8 cellular contexts compared by ENCODE assay signal in genomic region chr5:52801329-52801728, GRCh38. TPM values are rescaled to one million over a fixed set of nuclear protein-coding genes. Genes with fewer than 3 reads are reported as not detected.
A peak's percentile ranks its signal among the peaks of the same experiment; 100 is the strongest.
DNase-seq lines count a peak whose midpoint lies in the region; ATAC-seq, FAIRE-seq and TF ChIP-seq lines count a peak whose summit lies in the region.

No MANE protein-coding gene starts in this region.

- WGBS in K562 (ENCODE audit: insufficient coverage, low coverage, missing lambda C conversion rate): 2% methylated on average over 8 of the region's 8 CpGs
- 5% methylated on average over 8 of the region's 8 CpGs for WGBS in HepG2 (ENCODE audit: low lambda C conversion rate)

- BruUV-seq in K562 (replicated peaks; lab: Mats Ljungman, UMichigan) (no TSS peak), HepG2 (replicated peaks; lab: Mats Ljungman, UMichigan) (no TSS peak)

- H4K20me1 ChIP-seq in K562 (replicated peaks; ENCODE audit: control insufficient read depth, insufficient read depth, low read length) (peaks cover 16% of the 10 kb centered on the region), HepG2 (ENCODE audit: insufficient read depth, low read length) (peaks cover 37% of the 10 kb centered on the region)

- peaks cover 0 to 10% of the 10 kb centered on the region in 2 experiments; a peak in 4 of 5 replicates for H3K4me1 ChIP-seq in K562 (replicated peaks in 1 of 2; ENCODE audit: control insufficient read depth in 2 of 2, insufficient read depth in 2 of 2, low read length in 2 of 2)
- H3K4me1 ChIP-seq in HepG2 (ENCODE audit: insufficient read depth, low read length): peaks cover 66% of the 10 kb centered on the region
- H3K4me1 ChIP-seq in tibial artery: peaks cover 0 to 80% (median 22%) of the 10 kb centered on the region in 4 donors

- H3K9me3 ChIP-seq in K562 (replicated peaks; ENCODE audit: control insufficient read depth, insufficient read depth, low read depth, low read length) (no peaks in the 10 kb centered on the region), HepG2 (ENCODE audit: low read length) (no peaks in the 10 kb centered on the region), tibial artery (no peaks in the 10 kb centered on the region)

- H3K79me2 ChIP-seq in K562 (ENCODE audit: control insufficient read depth, insufficient read depth, low read length): peaks cover 58% of the 10 kb centered on the region
- peaks cover 97% of the 10 kb centered on the region for H3K79me2 ChIP-seq in HepG2 (ENCODE audit: insufficient read depth, low read length)

- TF ChIP-seq RAD21 in K562 (CRISPR knock-in tag; conservative IDR thresholded peaks at IDR 0.05 in 1 of 2, IDR thresholded peaks at IDR 0.05 in 1 of 2) (no peak), HepG2 (CRISPR knock-in tag; IDR thresholded peaks at IDR 0.05) (no peak)

- H3K4me2 ChIP-seq in K562 (ENCODE audit: insufficient read depth, low read length) (peak overlapping the region; percentile 99), HepG2 (ENCODE audit: low read depth, low read length) (peak overlapping the region; percentile 94)

- TF ChIP-seq EP300 in K562 (IDR thresholded peaks at IDR 0.05; ENCODE audit: low read length): no peak
- TF ChIP-seq EP300 in HepG2 (IDR thresholded peaks at IDR 0.05; ENCODE audit: low read depth in 2 of 2, low read length in 2 of 2): no peak
- no peak for TF ChIP-seq EP300 in HepG2 (CRISPR knock-in tag; IDR thresholded peaks at IDR 0.05; ENCODE audit: borderline replicate concordance)

- ATAC-seq in K562 (peak; percentile 51), HepG2 (peak; percentile 28), left lobe of liver (no peak), omental fat pad (ENCODE audit: low FRiP score) (no peak)

- TF ChIP-seq CTCF in K562 (IDR thresholded peaks at IDR 0.05 in 2 of 3, conservative IDR thresholded peaks at IDR 0.05 in 1 of 3; ENCODE audit: insufficient read depth in 2 of 3, low read depth in 1 of 3, low read length in 3 of 3): no peak
- no peak for TF ChIP-seq CTCF in HepG2 (CRISPR knock-in tag; IDR thresholded peaks at IDR 0.05)
- TF ChIP-seq CTCF in tibial artery (IDR thresholded peaks at IDR 0.05): no peak
- TF ChIP-seq CTCF in omental fat pad (IDR thresholded peaks at IDR 0.05): no peak

- FAIRE-seq in K562 (lab: Jason Lieb, UNC) (peak; percentile 58), HepG2 (lab: Jason Lieb, UNC) (no peak)

- DNase-seq in COLO668 (lab: John Stamatoyannopoulos, UW; ENCODE audit: unreplicated experiment) (peak; percentile 3), LHCN-M2 (ENCODE audit: low read depth) (peak; percentile 37), K562 (ENCODE audit: extremely low read depth in 1 of 4, low spot score in 3 of 4) (peak in 2 of 4 experiments; percentile 11 to 42), HepG2 (ENCODE audit: low spot score) (no peak), tibial artery (no peak), left lobe of liver (ENCODE audit: low spot score) (no peak), omental fat pad (ENCODE audit: low spot score) (no peak)
- no peak for DNase-seq in activated CD8-positive, alpha-beta memory T cell treated with anti-CD3 and anti-CD28 coated beads for 24 hours

- H3K9ac ChIP-seq in K562 (ENCODE audit: insufficient read depth in 1 of 2, low read depth in 2 of 2, low read length in 2 of 2) (peak overlapping the region; percentile 84 to 90; a peak in 3 of 4 replicates), HepG2 (ENCODE audit: insufficient read depth, low read depth, low read length) (peak overlapping the region; percentile 86)

- CTCF ChIA-PET in K562 (lab: Yijun Ruan, JAX; ENCODE audit: low intra/inter-chr PET ratio) (no interaction called here), HepG2 (lab: Yijun Ruan, JAX; ENCODE audit: low intra/inter-chr PET ratio, low total read pairs) (no interaction called here)

- intact Hi-C loops in K562 (cut with micrococcal nuclease): loop anchor here (10.0 kb wide), 1 partner anchor 293 kb away; no protein-coding TSS in a partner anchor
- intact Hi-C loops in HepG2 (cut with micrococcal nuclease; ENCODE audit: unreplicated experiment): loop anchor here (2.0 kb wide), 1 partner anchor 15 kb away; the partner anchor contains the start of genes ITGA1 and PELO
- intact Hi-C loops in tibial artery (cut with DNase I; ENCODE audit: low total_unique reads): no loop called here

- no peaks in the 10 kb centered on the region for H3K27me3 ChIP-seq in K562 (ENCODE audit: control insufficient read depth in 2 of 2, insufficient read depth in 2 of 2, low read length in 2 of 2)
- H3K27me3 ChIP-seq in HepG2 (ENCODE audit: control insufficient read depth in 1 of 2, insufficient read depth in 2 of 2, low read length in 2 of 2): no peaks in the 10 kb centered on the region; a peak in 1 of 5 replicates
- H3K27me3 ChIP-seq in tibial artery: no peaks in the 10 kb centered on the region

- H2AFZ ChIP-seq in K562 (ENCODE audit: low read depth, low read length): no peak overlapping the region
- H2AFZ ChIP-seq in HepG2 (ENCODE audit: low read length): no peak overlapping the region

- peak overlapping the region; percentile 65 for H3K4me3 ChIP-seq in K562
- peak overlapping the region; percentile 66 to 86 (median 70) for H3K4me3 ChIP-seq in HepG2 (replicated peaks in 1 of 3; ENCODE audit: insufficient read depth in 1 of 3, low read depth in 2 of 3, low read length in 3 of 3)
- peak overlapping the region; percentile 58 to 60 for H3K4me3 ChIP-seq in tibial artery

- H3K36me3 ChIP-seq in K562 (ENCODE audit: control insufficient read depth, insufficient read depth, low read length) (peaks cover 31% of the 10 kb centered on the region), HepG2 (replicated peaks in 1 of 2; ENCODE audit: control insufficient read depth in 1 of 2, insufficient read depth in 2 of 2, low read length in 2 of 2) (peaks cover 0 to 20% of the 10 kb centered on the region in 2 experiments; a peak in 2 of 5 replicates), tibial artery (peaks cover 0 to 6% (median 0%) of the 10 kb centered on the region in 3 donors)

- in situ Hi-C loops in K562 (cut with MboI): no loop called here
- in situ Hi-C loops in HepG2 (cut with HindIII; ENCODE audit: extremely low pct_ligation_motif_present, low pct_unique_long_range_greater_than_20kb): no loop called here

- POLR2A ChIA-PET in K562 (lab: Yijun Ruan, JAX): interaction anchor here (0.6 kb wide), 3 partner anchors 24 to 332 kb away, joined by 3 read pairs; no protein-coding TSS in a partner anchor
- POLR2A ChIA-PET in HepG2 (lab: Yijun Ruan, JAX): interaction anchor here (3.9 kb wide), 1 partner anchor 12 kb away, joined by 79 read pairs; the partner anchor contains the start of genes ITGA1 and PELO

- peak overlapping the region; percentile 95 for H3K27ac ChIP-seq in K562 (ENCODE audit: extremely low read depth, low read depth, low read length)
- H3K27ac ChIP-seq in HepG2 (ENCODE audit: extremely low read length, insufficient read depth, low read length): peak overlapping the region; percentile 88
- peak overlapping the region; percentile 87 to 95 for H3K27ac ChIP-seq in tibial artery

- TF ChIP-seq POLR2A in K562 (conservative IDR thresholded peaks at IDR 0.05): no peak
- no peak for TF ChIP-seq POLR2A in HepG2 (IDR thresholded peaks at IDR 0.05; ENCODE audit: insufficient read depth in 1 of 2, low read depth in 2 of 2, low read length in 2 of 2)

- H3K9me1 ChIP-seq in K562 (ENCODE audit: control insufficient read depth, insufficient read depth, low read length): peaks cover 4% of the 10 kb centered on the region

RNA-seq across cellular contexts. Expression of gene ITGA1, which starts 13.6 kb away (rescaled TPM):
- total RNA-seq in LHCN-M2 (2014; rRNA removed): 4.3 and 14.8 TPM in 2 replicates
- polyA plus RNA-seq in LHCN-M2 (2012): 4.2 TPM
- total RNA-seq in K562 (2011; cell fraction: chromatin; rRNA removed; ENCODE audit: low replicate concordance): not detected in 2 replicates
- total RNA-seq in K562 (2011; cell fraction: nucleolus; rRNA removed): not detected in 2 replicates
- not detected in 2 replicates for total RNA-seq in K562 (2011; cell fraction: nucleoplasm; rRNA removed)
- total RNA-seq in K562 (2014; rRNA removed): not detected in 2 replicates
- 0.04 TPM in 1 of 2 replicates, not detected in the other for total RNA-seq in K562 (2014; rRNA removed; fragmentation: Illumina TruSeq; extraction: Trizol)
- not detected in 2 replicates for total RNA-seq in K562 (2015; rRNA removed; fragmentation: Illumina TruSeq; extraction: Trizol)
- total RNA-seq in K562 (2021): 0.11 and 0.22 TPM in 2 replicates
- polyA plus RNA-seq in K562 (2011; rRNA removed): 0.03 TPM in 1 of 2 replicates, not detected in the other
- not detected in 2 replicates for polyA plus RNA-seq in K562 (2011; cell fraction: cytosol; rRNA removed)
- polyA plus RNA-seq in K562 (2011; cell fraction: nucleus; rRNA removed): 0.07 TPM in 1 of 2 replicates, not detected in the other
- polyA plus RNA-seq in K562 (2012): not detected in 2 replicates
- polyA plus RNA-seq in K562 (2014; fragmentation: Illumina TruSeq; extraction: Trizol): not detected in 2 replicates
- polyA plus RNA-seq in K562 (2014; fragmentation: Nextera tagmentation; extraction: Ambion mirVana): not detected
- polyA plus RNA-seq in K562 (2014; rRNA removed): not detected in 2 replicates
- polyA minus RNA-seq in K562 (2011; rRNA and poly(A)+ RNA removed): not detected in 2 replicates
- 0.09 TPM in 1 of 2 replicates, not detected in the other for polyA minus RNA-seq in K562 (2011; cell fraction: cytosol; rRNA and poly(A)+ RNA removed)
- polyA minus RNA-seq in K562 (2011; cell fraction: nucleus; rRNA and poly(A)+ RNA removed): not detected in 2 replicates
- 11.6 and 23.1 TPM in 2 replicates for total RNA-seq in HepG2 (2016; rRNA removed; fragmentation: Illumina TruSeq; extraction: Trizol)
- 3.4 and 5.7 TPM in 2 replicates for total RNA-seq in HepG2 (2016; cell fraction: cytosol; rRNA removed; fragmentation: Illumina TruSeq; extraction: Trizol; ENCODE audit: low read depth)
- 12.0 and 21.2 TPM in 2 replicates for total RNA-seq in HepG2 (2016; cell fraction: insoluble cytoplasmic fraction; rRNA removed; fragmentation: Illumina TruSeq; extraction: Trizol)
- 3.1 and 3.8 TPM in 2 replicates for total RNA-seq in HepG2 (2016; cell fraction: membrane; rRNA removed; fragmentation: Illumina TruSeq; extraction: Trizol)
- 34.4 and 38.7 TPM in 2 replicates for total RNA-seq in HepG2 (2016; cell fraction: nucleus; rRNA removed; fragmentation: Illumina TruSeq; extraction: Trizol)
- 28.6 and 35.6 TPM in 2 replicates for polyA plus RNA-seq in HepG2 (2011; rRNA removed)
- polyA plus RNA-seq in HepG2 (2011; cell fraction: cytosol; rRNA removed): 8.2 and 21.3 TPM in 2 replicates
- 37.8 and 49.4 TPM in 2 replicates for polyA plus RNA-seq in HepG2 (2011; cell fraction: nucleus; rRNA removed)
- 22.3 and 27.3 TPM in 2 replicates for polyA plus RNA-seq in HepG2 (2012)
- polyA plus RNA-seq in HepG2 (2016; cell fraction: cytosol; fragmentation: Illumina TruSeq; extraction: Trizol; ENCODE audit: low read depth): 0.44 and 0.49 TPM in 2 replicates
- polyA plus RNA-seq in HepG2 (2016; cell fraction: insoluble cytoplasmic fraction; fragmentation: Illumina TruSeq; extraction: Trizol; ENCODE audit: low read depth): 3.9 and 4.0 TPM in 2 replicates
- polyA plus RNA-seq in HepG2 (2016; cell fraction: membrane; fragmentation: Illumina TruSeq; extraction: Trizol; ENCODE audit: low read depth): 0.74 and 0.87 TPM in 2 replicates
- polyA plus RNA-seq in HepG2 (2016; cell fraction: nucleus; fragmentation: Illumina TruSeq; extraction: Trizol; ENCODE audit: insufficient read depth, low read depth): 16.4 and 19.4 TPM in 2 replicates
- polyA minus RNA-seq in HepG2 (2011; rRNA and poly(A)+ RNA removed; ENCODE audit: low replicate concordance): 58.0 and 60.0 TPM in 2 replicates
- 32.8 and 74.9 TPM in 2 replicates for polyA minus RNA-seq in HepG2 (2011; cell fraction: cytosol; rRNA and poly(A)+ RNA removed)
- 121 and 200 TPM in 2 replicates for polyA minus RNA-seq in HepG2 (2011; cell fraction: nucleus; rRNA and poly(A)+ RNA removed)
- 69.5 TPM for total RNA-seq in left lobe of liver
- 100 to 1,000 TPM in 1 of 4 donors, 10 to 100 TPM in 3; 23.0 to 181 (median 55.0) TPM for total RNA-seq in omental fat pad

RNA-seq across cellular contexts. Expression of gene PELO, which starts 13.6 kb away (rescaled TPM):
- 16.0 and 18.3 TPM in 2 replicates for total RNA-seq in LHCN-M2 (2014; rRNA removed)
- polyA plus RNA-seq in LHCN-M2 (2012): 16.1 TPM
- 9.5 and 12.0 TPM in 2 replicates for total RNA-seq in K562 (2011; cell fraction: chromatin; rRNA removed; ENCODE audit: low replicate concordance)
- total RNA-seq in K562 (2011; cell fraction: nucleolus; rRNA removed): 16.2 TPM in 2 replicates
- 12.4 and 14.2 TPM in 2 replicates for total RNA-seq in K562 (2011; cell fraction: nucleoplasm; rRNA removed)
- 11.9 and 14.5 TPM in 2 replicates for total RNA-seq in K562 (2014; rRNA removed)
- total RNA-seq in K562 (2014; rRNA removed; fragmentation: Illumina TruSeq; extraction: Trizol): 9.5 and 9.8 TPM in 2 replicates
- total RNA-seq in K562 (2015; rRNA removed; fragmentation: Illumina TruSeq; extraction: Trizol): 11.4 and 11.5 TPM in 2 replicates
- total RNA-seq in K562 (2021): 9.6 and 11.3 TPM in 2 replicates
- polyA plus RNA-seq in K562 (2011; rRNA removed): 13.5 and 14.6 TPM in 2 replicates
- polyA plus RNA-seq in K562 (2011; cell fraction: cytosol; rRNA removed): 11.2 and 11.5 TPM in 2 replicates
- polyA plus RNA-seq in K562 (2011; cell fraction: nucleus; rRNA removed): 7.1 and 12.1 TPM in 2 replicates
- 7.6 and 7.7 TPM in 2 replicates for polyA plus RNA-seq in K562 (2012)
- polyA plus RNA-seq in K562 (2014; fragmentation: Illumina TruSeq; extraction: Trizol): 9.3 TPM in 2 replicates
- 1 to 10 TPM; 5.8 to 8.9 TPM for polyA plus RNA-seq in K562 (2014; fragmentation: Nextera tagmentation; extraction: Ambion mirVana)
- 8.3 and 10.7 TPM in 2 replicates for polyA plus RNA-seq in K562 (2014; rRNA removed)
- 15.5 and 15.9 TPM in 2 replicates for polyA minus RNA-seq in K562 (2011; rRNA and poly(A)+ RNA removed)
- polyA minus RNA-seq in K562 (2011; cell fraction: cytosol; rRNA and poly(A)+ RNA removed): 9.7 and 10.3 TPM in 2 replicates
- 13.2 and 28.7 TPM in 2 replicates for polyA minus RNA-seq in K562 (2011; cell fraction: nucleus; rRNA and poly(A)+ RNA removed)
- 19.0 and 19.5 TPM in 2 replicates for total RNA-seq in HepG2 (2016; rRNA removed; fragmentation: Illumina TruSeq; extraction: Trizol)
- 3.8 and 4.6 TPM in 2 replicates for total RNA-seq in HepG2 (2016; cell fraction: cytosol; rRNA removed; fragmentation: Illumina TruSeq; extraction: Trizol; ENCODE audit: low read depth)
- 18.5 and 21.4 TPM in 2 replicates for total RNA-seq in HepG2 (2016; cell fraction: insoluble cytoplasmic fraction; rRNA removed; fragmentation: Illumina TruSeq; extraction: Trizol)
- 8.8 and 9.7 TPM in 2 replicates for total RNA-seq in HepG2 (2016; cell fraction: membrane; rRNA removed; fragmentation: Illumina TruSeq; extraction: Trizol)
- 14.0 and 15.7 TPM in 2 replicates for total RNA-seq in HepG2 (2016; cell fraction: nucleus; rRNA removed; fragmentation: Illumina TruSeq; extraction: Trizol)
- 22.7 and 23.9 TPM in 2 replicates for polyA plus RNA-seq in HepG2 (2011; rRNA removed)
- 17.8 and 20.4 TPM in 2 replicates for polyA plus RNA-seq in HepG2 (2011; cell fraction: cytosol; rRNA removed)
- 15.6 and 17.4 TPM in 2 replicates for polyA plus RNA-seq in HepG2 (2011; cell fraction: nucleus; rRNA removed)
- polyA plus RNA-seq in HepG2 (2012): 15.8 and 20.8 TPM in 2 replicates
- 3.3 TPM in 2 replicates for polyA plus RNA-seq in HepG2 (2016; cell fraction: cytosol; fragmentation: Illumina TruSeq; extraction: Trizol; ENCODE audit: low read depth)
- 19.1 and 19.8 TPM in 2 replicates for polyA plus RNA-seq in HepG2 (2016; cell fraction: insoluble cytoplasmic fraction; fragmentation: Illumina TruSeq; extraction: Trizol; ENCODE audit: low read depth)
- 3.8 and 5.3 TPM in 2 replicates for polyA plus RNA-seq in HepG2 (2016; cell fraction: membrane; fragmentation: Illumina TruSeq; extraction: Trizol; ENCODE audit: low read depth)
- 17.1 and 20.3 TPM in 2 replicates for polyA plus RNA-seq in HepG2 (2016; cell fraction: nucleus; fragmentation: Illumina TruSeq; extraction: Trizol; ENCODE audit: insufficient read depth, low read depth)
- polyA minus RNA-seq in HepG2 (2011; rRNA and poly(A)+ RNA removed; ENCODE audit: low replicate concordance): 30.8 and 31.8 TPM in 2 replicates
- 14.2 and 15.1 TPM in 2 replicates for polyA minus RNA-seq in HepG2 (2011; cell fraction: cytosol; rRNA and poly(A)+ RNA removed)
- polyA minus RNA-seq in HepG2 (2011; cell fraction: nucleus; rRNA and poly(A)+ RNA removed): 40.3 and 47.0 TPM in 2 replicates
- total RNA-seq in left lobe of liver: 21.0 TPM
- 10 to 100 TPM; 11.9 to 33.2 (median 30.7) TPM for total RNA-seq in omental fat pad

Comparison
In these comparisons a context has a peak if more than half of its experiments do, and no peak if none do; other contexts are left out.
1. DNase-seq: peak in COLO668 (single experiment) and LHCN-M2 (single experiment); none in HepG2 (single experiment), tibial artery (0 of 2), left lobe of liver (single experiment), omental fat pad (single experiment) and activated CD8-positive, alpha-beta memory T cell treated with anti-CD3 and anti-CD28 coated beads for 24 hours (single experiment).
2. ATAC-seq: peak in K562 (single experiment) and HepG2 (single experiment); none in left lobe of liver (single experiment) and omental fat pad (single experiment).
3. Peak in every context shown above with its lines, with median percentiles within 50 percentile points of each other: H3K27ac ChIP-seq and H3K4me3 ChIP-seq.